Comparison of ENCODE assay signal across 9 cellular contexts in genomic region chr13:78601886-78602560, GRCh38. TPM values are rescaled to one million over a fixed set of nuclear protein-coding genes. Genes with fewer than 3 reads are reported as not detected.
DNase-seq lines count a peak whose midpoint lies in the region; ATAC-seq, FAIRE-seq and TF ChIP-seq lines count a peak whose summit lies in the region.
"Had no signal": no experiment of that assay in that cellular context is flagged by ENCODE, and none has a peak within 500 bp of the region (broad histone marks: within the 10 kb centered on the region; RNA-seq: fewer than 3 reads in every experiment).

No MANE protein-coding gene starts in this region.

- no peak overlapping the region for H2BK12ac ChIP-seq in mesenchymal stem cell (ENCODE audit: low read length in 2 of 2)

- H3K4me1 ChIP-seq in A549 (0 out of 3 replicates have a peak, but pooled peaks cover 5% of the 10 kb centered on the region), ES-I3 (ENCODE audit: insufficient read depth, low read length) (peaks cover under 1% of the 10 kb centered on the region; the same call in 1 of the 2 replicates), mesenchymal stem cell (ENCODE audit: control insufficient read depth, insufficient read depth, low read depth, low read length) (peaks cover 27% of the 10 kb centered on the region), sigmoid colon (peaks cover 0 to 33% (median 26%) of the 10 kb centered on the region in 4 donors)

- no peak for DNase-seq in A549 (ENCODE audit: low read depth in 1 of 2, low spot score in 1 of 2)
- DNase-seq in activated T-cell treated with anti-CD3 and anti-CD28 coated beads, Interleukin-2, amount 50 U/mL, for 72 hours = no peak
- DNase-seq in mesenchymal stem cell = no peak
- no peak for DNase-seq in sigmoid colon
- DNase-seq in cerebellar nuclear complex (lab: John Stamatoyannopoulos, UW) = no peak

- FAIRE-seq in A549 (lab: Jason Lieb, UNC) = no peak

- H3K23ac ChIP-seq in mesenchymal stem cell (ENCODE audit: low read length in 2 of 2) = no peak overlapping the region

- TF ChIP-seq EP300 in A549 (IDR thresholded peaks at IDR 0.05) (no peak), sigmoid colon (IDR thresholded peaks at IDR 0.05) (no peak)

- CTCF ChIA-PET in A549 (lab: Yijun Ruan, JAX) = no interaction called here

- peaks cover 9 to 13% of the 10 kb centered on the region in 2 donors for H3K36me3 Mint-ChIP-seq in activated T-cell treated with anti-CD3 and anti-CD28 coated beads, Interleukin-2, amount 50 U/mL, for 72 hours (ENCODE audit: insufficient read depth in 2 of 2)

- no peak overlapping the region for H2BK120ac ChIP-seq in mesenchymal stem cell (ENCODE audit: low read depth, low read length)

- H3K4me3 Mint-ChIP-seq in activated T-cell treated with anti-CD3 and anti-CD28 coated beads, Interleukin-2, amount 50 U/mL, for 72 hours = peak overlapping the region; percentile 76 to 79

- no peak overlapping the region for H4K91ac ChIP-seq in mesenchymal stem cell (ENCODE audit: low read length)

- H3K14ac ChIP-seq in mesenchymal stem cell (ENCODE audit: low read length in 2 of 2) = no peak overlapping the region

- H3K4me1 Mint-ChIP-seq in activated T-cell treated with anti-CD3 and anti-CD28 coated beads, Interleukin-2, amount 50 U/mL, for 72 hours (ENCODE audit: low read depth) = peaks cover 47% of the 10 kb centered on the region

- H3K9ac ChIP-seq in ES-I3 (ENCODE audit: low read depth, low read length) (peak overlapping the region; percentile 63; the same call in 1 of the 2 replicates), mesenchymal stem cell (ENCODE audit: low read length) (no peak overlapping the region)

- H3K79me1 ChIP-seq in mesenchymal stem cell (replicated peaks; ENCODE audit: low read length, poor library complexity, severe bottlenecking) = no peaks in the 10 kb centered on the region

- no peak overlapping the region for H2BK5ac ChIP-seq in mesenchymal stem cell (ENCODE audit: low read depth, low read length, poor library complexity, severe bottlenecking)

- H3K9me3 ChIP-seq in A549 (no peaks in the 10 kb centered on the region), ES-I3 (ENCODE audit: control insufficient read depth, insufficient read depth, low read length) (no peaks in the 10 kb centered on the region), mesenchymal stem cell (ENCODE audit: control insufficient read depth, low read length) (no peaks in the 10 kb centered on the region), sigmoid colon (no peaks in the 10 kb centered on the region)

- TF ChIP-seq CTCF in A549 (IDR thresholded peaks at IDR 0.05) (no peak), sigmoid colon (IDR thresholded peaks at IDR 0.05) (no peak)

- 96% methylated on average over 54 of the region's 109 CpGs for WGBS in A549 (ENCODE audit: missing lambda C conversion rate)
- WGBS in mesenchymal stem cell = 0% methylated on average over 26 of the region's 109 CpGs
- WGBS in sigmoid colon, 2 donors = 2% methylated on average over 109 of the region's 109 CpGs

- H3K27ac ChIP-seq in A549 (no peak overlapping the region), mesenchymal stem cell (ENCODE audit: low read length, poor library complexity, severe bottlenecking) (no peak overlapping the region), sigmoid colon (no peak overlapping the region)

- no peak for TF ChIP-seq POLR2A in A549 (IDR thresholded peaks at IDR 0.05; ENCODE audit: low read length)
- TF ChIP-seq POLR2A in sigmoid colon (IDR thresholded peaks at IDR 0.05) = no peak

- POLR2A ChIA-PET in A549 (lab: Yijun Ruan, JAX) = no interaction called here

- H3K27ac Mint-ChIP-seq in activated T-cell treated with anti-CD3 and anti-CD28 coated beads, Interleukin-2, amount 50 U/mL, for 72 hours = peak overlapping the region; percentile 2

- no peak overlapping the region for H4K8ac ChIP-seq in mesenchymal stem cell (ENCODE audit: low read length)

- peaks cover 91% of the 10 kb centered on the region for H3K27me3 Mint-ChIP-seq in activated T-cell treated with anti-CD3 and anti-CD28 coated beads, Interleukin-2, amount 50 U/mL, for 72 hours (ENCODE audit: low read depth)

- ATAC-seq in A549 = no peak
- no peak for ATAC-seq in activated T-cell treated with anti-CD3 and anti-CD28 coated beads, Interleukin-2, amount 50 U/mL, for 72 hours (replicated peaks in 1 of 2)
- no peak for ATAC-seq in GM18870 (IDR thresholded peaks at IDR 0.05; ENCODE audit: unreplicated experiment)
- ATAC-seq in HG02840 (IDR thresholded peaks at IDR 0.05; ENCODE audit: low FRiP score, unreplicated experiment) = no peak

- H3K27me3 ChIP-seq in mesenchymal stem cell (ENCODE audit: control insufficient read depth in 1 of 2, insufficient read depth in 1 of 2, low read length in 2 of 2) (peaks cover 92 to 96% of the 10 kb centered on the region in 2 experiments), sigmoid colon (peaks cover 62 to 97% (median 95%) of the 10 kb centered on the region in 3 donors)

- no peaks in the 10 kb centered on the region for H3K36me3 ChIP-seq in ES-I3 (ENCODE audit: insufficient read depth, low read length)
- H3K36me3 ChIP-seq in mesenchymal stem cell (ENCODE audit: control insufficient read depth in 1 of 2, insufficient read depth in 2 of 2, low read depth in 1 of 2, low read length in 2 of 2) = no peaks in the 10 kb centered on the region
- no peaks in the 10 kb centered on the region for H3K36me3 ChIP-seq in sigmoid colon

- no peak for TF ChIP-seq RAD21 in A549 (conservative IDR thresholded peaks at IDR 0.05 in 1 of 2, IDR thresholded peaks at IDR 0.05 in 1 of 2)

- H2BK15ac ChIP-seq in mesenchymal stem cell (ENCODE audit: low read depth, poor library complexity, severe bottlenecking) = no peak overlapping the region

- no peak overlapping the region for H3K18ac ChIP-seq in mesenchymal stem cell (ENCODE audit: low read depth in 1 of 2, low read length in 2 of 2)

- no peaks in the 10 kb centered on the region for H3K9me3 Mint-ChIP-seq in activated T-cell treated with anti-CD3 and anti-CD28 coated beads, Interleukin-2, amount 50 U/mL, for 72 hours

- H3K4me2 ChIP-seq in A549 (peak overlapping the region; percentile 84; the same call in 1 of the 3 replicates), mesenchymal stem cell (ENCODE audit: low read length, poor library complexity, severe bottlenecking) (peak overlapping the region; percentile 57)

- no peak overlapping the region for H2AFZ ChIP-seq in mesenchymal stem cell (ENCODE audit: low read depth, low read length)

- no peak overlapping the region for H3K4ac ChIP-seq in mesenchymal stem cell (ENCODE audit: low read depth in 1 of 2, low read length in 2 of 2)

- no peak overlapping the region for H3K4me3 ChIP-seq in A549
- peak overlapping the region in 1 of 2 experiments; percentile 34 for H3K4me3 ChIP-seq in mesenchymal stem cell (ENCODE audit: insufficient read depth in 1 of 2, low read depth in 1 of 2, low read length in 2 of 2)
- peak overlapping the region in 1 of 4 donors; percentile 11 for H3K4me3 ChIP-seq in sigmoid colon

- intact Hi-C loops in sigmoid colon (cut with DNase I) = no loop called here

- no peak overlapping the region for H2AK5ac ChIP-seq in mesenchymal stem cell (ENCODE audit: low read length, severe bottlenecking)

TF ChIP-seq in A549, 52 proteins besides CTCF, POLR2A, EP300 and RAD21 (continues in another document):
- TF ChIP-seq JUNB (IDR thresholded peaks at IDR 0.05) (no peak), RNF2 (IDR thresholded peaks at IDR 0.05; ENCODE audit: borderline replicate concordance, low read depth) (no peak), PHF8 (IDR thresholded peaks at IDR 0.05; ENCODE audit: borderline replicate concordance, low read depth) (no peak), EHF (CRISPR knock-in tag; IDR thresholded peaks at IDR 0.05) (no peak), HES2 (IDR thresholded peaks at IDR 0.05) (no peak), TFCP2L1 (CRISPR knock-in tag; IDR thresholded peaks at IDR 0.05) (no peak)
- TF ChIP-seq, protein P1, sequence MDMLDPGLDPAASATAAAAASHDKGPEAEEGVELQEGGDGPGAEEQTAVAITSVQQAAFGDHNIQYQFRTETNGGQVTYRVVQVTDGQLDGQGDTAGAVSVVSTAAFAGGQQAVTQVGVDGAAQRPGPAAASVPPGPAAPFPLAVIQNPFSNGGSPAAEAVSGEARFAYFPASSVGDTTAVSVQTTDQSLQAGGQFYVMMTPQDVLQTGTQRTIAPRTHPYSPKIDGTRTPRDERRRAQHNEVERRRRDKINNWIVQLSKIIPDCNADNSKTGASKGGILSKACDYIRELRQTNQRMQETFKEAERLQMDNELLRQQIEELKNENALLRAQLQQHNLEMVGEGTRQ (IDR thresholded peaks at IDR 0.05) = no peak

RNA-seq across cellular contexts. Expression of gene POU4F1, which starts 1.3 kb away (rescaled TPM):
- 1.2 TPM in 2 replicates for polyA plus RNA-seq in A549 (2011; rRNA removed)
- polyA plus RNA-seq in A549 (2012; cell fraction: cytosol; rRNA removed) = 0.36 and 0.49 TPM in 2 replicates
- 1.2 and 1.9 TPM in 2 replicates for polyA plus RNA-seq in A549 (2012; cell fraction: nucleus; rRNA removed)
- polyA plus RNA-seq in A549 (2017; fragmentation: RNase III; extraction: RNeasy Plus Mini Kit Qiagen cat#74134 plus additional on column Dnase treatment) = 1.4 to 1.6 TPM (median 1.5 TPM) in 3 replicates
- 0.19 and 0.25 TPM in 2 replicates for polyA minus RNA-seq in A549 (2011; rRNA and poly(A)+ RNA removed)
- total RNA-seq in activated T-cell treated with anti-CD3 and anti-CD28 coated beads, Interleukin-2, amount 50 U/mL, for 72 hours = under 1 TPM; 0.44 to 0.79 TPM
- not detected for polyA plus RNA-seq in mesenchymal stem cell (2013, experiment 1 of 2)
- not detected for polyA plus RNA-seq in mesenchymal stem cell (2013, experiment 2 of 2)
- total RNA-seq in sigmoid colon = not detected
- under 1 TPM in 1 of 3 donors, not detected in 2; 0.07 TPM for polyA plus RNA-seq in sigmoid colon
- total RNA-seq: epithelial cell of proximal tubule had no signal

RNA-seq across cellular contexts. Expression of gene OBI1, which starts 56.9 kb away (rescaled TPM):
- polyA plus RNA-seq in A549 (2011; rRNA removed) (10.6 and 13.9 TPM in 2 replicates), A549 (2017; fragmentation: RNase III; extraction: RNeasy Plus Mini Kit Qiagen cat#74134 plus additional on column Dnase treatment) (8.6 to 9.1 TPM (median 8.7 TPM) in 3 replicates), sigmoid colon (1 to 10 TPM; 2.1 to 5.6 (median 2.4) TPM)
- 1.8 TPM in 2 replicates for polyA plus RNA-seq in A549 (2012; cell fraction: cytosol; rRNA removed)
- 1.1 and 1.6 TPM in 2 replicates for polyA plus RNA-seq in A549 (2012; cell fraction: nucleus; rRNA removed)
- 9.3 and 11.3 TPM in 2 replicates for polyA minus RNA-seq in A549 (2011; rRNA and poly(A)+ RNA removed)
- 10 to 100 TPM; 17.8 to 23.0 TPM for total RNA-seq in activated T-cell treated with anti-CD3 and anti-CD28 coated beads, Interleukin-2, amount 50 U/mL, for 72 hours
- 8.0 TPM for polyA plus RNA-seq in mesenchymal stem cell (2013, experiment 1 of 2)
- 8.2 TPM for polyA plus RNA-seq in mesenchymal stem cell (2013, experiment 2 of 2)
- total RNA-seq in sigmoid colon = 10 to 100 TPM in 3 of 4 donors, 1 to 10 TPM in 1; 9.1 to 13.6 (median 11.9) TPM
